ENCODE assay signal across 8 cellular contexts in genomic region chr2:27133195-27133875, GRCh38. TPM values are rescaled to one million over a fixed set of nuclear protein-coding genes. Genes with fewer than 3 reads are reported as not detected.
DNase-seq lines count a peak whose midpoint lies in the region; ATAC-seq, FAIRE-seq and TF ChIP-seq lines count a peak whose summit lies in the region.

No MANE protein-coding gene starts in this region.

- peak; percentile 71 for DNase-seq in activated effector memory CD4-positive, alpha-beta T cell treated with anti-CD3 and anti-CD28 coated beads, Interleukin-2, amount 50 U/mL, for 16 hours
- DNase-seq in activated effector memory CD4-positive, alpha-beta T cell treated with Interleukin-2 at 50 U/mL for 16 hours = no peak
- DNase-seq in keratinocyte (ENCODE audit: low read depth, low spot score) (no peak), NCI-H2227 treated with DMSO at 0.1 percent for 48 hours (lab: John Stamatoyannopoulos, UW) (no peak)

- peak overlapping the region; percentile 83 for H3K27ac Mint-ChIP-seq in activated naive CD8-positive, alpha-beta T cell
- peak overlapping the region; percentile 87 for H3K27ac Mint-ChIP-seq in stimulated activated memory B cell treated with anti-CD40 and anti-IgM and Interleukin-4, amounts not matched to agents 10 μg/mL and 1 μg/mL and 100 μg/mL, for 72 hours

- H2AFZ ChIP-seq in keratinocyte (ENCODE audit: control insufficient read depth, low read length) = no peak overlapping the region

- peak overlapping the region; percentile 95 for H3K4me2 ChIP-seq in keratinocyte (ENCODE audit: control insufficient read depth, extremely low read depth, insufficient read depth, low read depth, low read length)

- H3K36me3 Mint-ChIP-seq in activated naive CD8-positive, alpha-beta T cell = no peaks in the 10 kb centered on the region
- H3K36me3 Mint-ChIP-seq in stimulated activated memory B cell treated with anti-CD40 and anti-IgM and Interleukin-4, amounts not matched to agents 10 μg/mL and 1 μg/mL and 100 μg/mL, for 72 hours = peaks cover 39% of the 10 kb centered on the region

- H3K79me2 ChIP-seq in keratinocyte (ENCODE audit: control insufficient read depth, insufficient read depth, low read length) = peaks cover 20% of the 10 kb centered on the region

- dilution Hi-C loops in keratinocyte (cut with MboI; ENCODE audit: extremely low pct_ligation_motif_present, low sequenced_read_pairs) = no loop called here

- peaks cover 7% of the 10 kb centered on the region for H3K4me1 ChIP-seq in keratinocyte (ENCODE audit: control insufficient read depth, extremely low read depth, insufficient read depth, low read length)

- no peak for FAIRE-seq in keratinocyte (lab: Jason Lieb, UNC)

- H3K27me3 ChIP-seq in keratinocyte (ENCODE audit: control insufficient read depth, extremely low read depth, insufficient read depth, low read length) = no peaks in the 10 kb centered on the region

- H3K4me3 Mint-ChIP-seq in activated naive CD8-positive, alpha-beta T cell = peak overlapping the region; percentile 95
- peak overlapping the region; percentile 89 for H3K4me3 Mint-ChIP-seq in stimulated activated memory B cell treated with anti-CD40 and anti-IgM and Interleukin-4, amounts not matched to agents 10 μg/mL and 1 μg/mL and 100 μg/mL, for 72 hours

- H3K27ac ChIP-seq in keratinocyte (ENCODE audit: control insufficient read depth, insufficient read depth, low read length) = peak overlapping the region; percentile 58

- H3K4me3 ChIP-seq in keratinocyte (ENCODE audit: control insufficient read depth in 2 of 3, extremely low read depth in 1 of 3, insufficient read depth in 2 of 3, low read depth in 1 of 3, low read length in 3 of 3) = peak overlapping the region; percentile 71 to 95 (median 82)

- peaks cover 23% of the 10 kb centered on the region for H3K4me1 Mint-ChIP-seq in activated naive CD8-positive, alpha-beta T cell (ENCODE audit: low read depth)
- H3K4me1 Mint-ChIP-seq in stimulated activated memory B cell treated with anti-CD40 and anti-IgM and Interleukin-4, amounts not matched to agents 10 μg/mL and 1 μg/mL and 100 μg/mL, for 72 hours = peaks cover 20% of the 10 kb centered on the region

- no peaks in the 10 kb centered on the region for H4K20me1 ChIP-seq in keratinocyte (ENCODE audit: control insufficient read depth, extremely low read depth, insufficient read depth, low read length)

- peaks cover 20 to 26% of the 10 kb centered on the region in 2 experiments for H3K36me3 ChIP-seq in keratinocyte (ENCODE audit: control insufficient read depth in 2 of 2, extremely low read depth in 1 of 2, insufficient read depth in 2 of 2, low read length in 2 of 2)

- no peaks in the 10 kb centered on the region for H3K27me3 Mint-ChIP-seq in activated naive CD8-positive, alpha-beta T cell
- no peaks in the 10 kb centered on the region for H3K27me3 Mint-ChIP-seq in stimulated activated memory B cell treated with anti-CD40 and anti-IgM and Interleukin-4, amounts not matched to agents 10 μg/mL and 1 μg/mL and 100 μg/mL, for 72 hours

- H3K9me3 Mint-ChIP-seq in activated naive CD8-positive, alpha-beta T cell (ENCODE audit: low read depth) = no peaks in the 10 kb centered on the region
- no peaks in the 10 kb centered on the region for H3K9me3 Mint-ChIP-seq in stimulated activated memory B cell treated with anti-CD40 and anti-IgM and Interleukin-4, amounts not matched to agents 10 μg/mL and 1 μg/mL and 100 μg/mL, for 72 hours

- no peak for TF ChIP-seq CTCF in keratinocyte (optimal IDR thresholded peaks at IDR 0.05 in 1 of 3, IDR thresholded peaks at IDR 0.05 in 1 of 3, conservative IDR thresholded peaks at IDR 0.05 in 1 of 3; ENCODE audit: extremely low read depth in 1 of 3, insufficient read depth in 2 of 3, low read length in 3 of 3)

- H3K9me1 ChIP-seq in keratinocyte (ENCODE audit: control insufficient read depth, extremely low read depth, insufficient read depth, low read length) = no peaks in the 10 kb centered on the region

- ATAC-seq in stimulated activated memory B cell treated with anti-CD40 and anti-IgM and Interleukin-4, amounts not matched to agents 10 μg/mL and 1 μg/mL and 100 μg/mL, for 72 hours = no peak
- ATAC-seq in GM18873 (IDR thresholded peaks at IDR 0.05; ENCODE audit: low FRiP score, unreplicated experiment) (no peak), HG02610 (IDR thresholded peaks at IDR 0.05; ENCODE audit: unreplicated experiment) (no peak)

- H3K9me3 ChIP-seq in keratinocyte (ENCODE audit: control insufficient read depth, low read depth, low read length) = no peaks in the 10 kb centered on the region

- H3K9ac ChIP-seq in keratinocyte (ENCODE audit: control insufficient read depth, extremely low read depth, insufficient read depth, low read length) = peak overlapping the region; percentile 84

RNA-seq across cellular contexts. Expression of gene PREB, which starts 1.1 kb away (rescaled TPM):
- polyA plus RNA-seq in keratinocyte = 48.7 to 51.0 TPM (median 50.9 TPM) in 3 replicates
- 15.0 TPM for polyA plus RNA-seq in keratinocyte (2011; ENCODE audit: low read depth)
- polyA plus RNA-seq in keratinocyte (2011; cell fraction: cytosol; rRNA removed) = 50.9 and 62.5 TPM in 2 replicates
- 62.1 and 63.6 TPM in 2 replicates for polyA plus RNA-seq in keratinocyte (2011; cell fraction: nucleus; rRNA removed)
- 23.2 and 39.1 TPM in 2 replicates for polyA plus RNA-seq in keratinocyte (2012; ENCODE audit: low replicate concordance)
- polyA minus RNA-seq in keratinocyte = 67.1 to 144 TPM (median 79.9 TPM) in 3 replicates
- 23.0 TPM for polyA minus RNA-seq in keratinocyte (2011; cell fraction: cytosol; rRNA and poly(A)+ RNA removed)
- polyA minus RNA-seq in keratinocyte (2011; cell fraction: nucleus; rRNA and poly(A)+ RNA removed) = 9.2 and 19.2 TPM in 2 replicates

RNA-seq across cellular contexts. Expression of gene PRR30, which starts 5.9 kb away (rescaled TPM):
- polyA plus RNA-seq in keratinocyte = not detected in 3 replicates
- not detected for polyA plus RNA-seq in keratinocyte (2011; ENCODE audit: low read depth)
- polyA plus RNA-seq in keratinocyte (2011; cell fraction: cytosol; rRNA removed) = not detected in 2 replicates
- not detected in 2 replicates for polyA plus RNA-seq in keratinocyte (2011; cell fraction: nucleus; rRNA removed)
- not detected in 2 replicates for polyA plus RNA-seq in keratinocyte (2012; ENCODE audit: low replicate concordance)
- not detected in 3 replicates for polyA minus RNA-seq in keratinocyte
- polyA minus RNA-seq in keratinocyte (2011; cell fraction: cytosol; rRNA and poly(A)+ RNA removed) = not detected
- polyA minus RNA-seq in keratinocyte (2011; cell fraction: nucleus; rRNA and poly(A)+ RNA removed) = not detected in 2 replicates

RNA-seq across cellular contexts. Expression of gene ABHD1, which starts 9.7 kb away (rescaled TPM):
- polyA plus RNA-seq in keratinocyte = not detected in 3 replicates
- not detected for polyA plus RNA-seq in keratinocyte (2011; ENCODE audit: low read depth)
- polyA plus RNA-seq in keratinocyte (2011; cell fraction: cytosol; rRNA removed) = not detected in 2 replicates
- polyA plus RNA-seq in keratinocyte (2011; cell fraction: nucleus; rRNA removed) = not detected in 2 replicates
- polyA plus RNA-seq in keratinocyte (2012; ENCODE audit: low replicate concordance) = 0.08 and 0.09 TPM in 2 replicates
- not detected in 3 replicates for polyA minus RNA-seq in keratinocyte
- polyA minus RNA-seq in keratinocyte (2011; cell fraction: cytosol; rRNA and poly(A)+ RNA removed) = not detected
- polyA minus RNA-seq in keratinocyte (2011; cell fraction: nucleus; rRNA and poly(A)+ RNA removed) = not detected in 2 replicates

RNA-seq across cellular contexts. Expression of gene CGREF1, which starts 14.4 kb away (rescaled TPM):
- polyA plus RNA-seq in keratinocyte = 1.1 to 1.4 TPM (median 1.3 TPM) in 3 replicates
- polyA plus RNA-seq in keratinocyte (2011; ENCODE audit: low read depth) = 0.69 TPM
- polyA plus RNA-seq in keratinocyte (2011; cell fraction: cytosol; rRNA removed) = 1.7 and 2.6 TPM in 2 replicates
- polyA plus RNA-seq in keratinocyte (2011; cell fraction: nucleus; rRNA removed) = 3.2 and 3.3 TPM in 2 replicates
- 0.81 and 1.1 TPM in 2 replicates for polyA plus RNA-seq in keratinocyte (2012; ENCODE audit: low replicate concordance)
- 0.51 to 1.1 TPM (median 0.96 TPM) in 3 replicates for polyA minus RNA-seq in keratinocyte
- polyA minus RNA-seq in keratinocyte (2011; cell fraction: cytosol; rRNA and poly(A)+ RNA removed) = 1.9 TPM
- 1.2 TPM in 1 of 2 replicates, not detected in the other for polyA minus RNA-seq in keratinocyte (2011; cell fraction: nucleus; rRNA and poly(A)+ RNA removed)

RNA-seq across cellular contexts. Expression of gene TCF23, which starts 15.5 kb away (rescaled TPM):
- not detected in 3 replicates for polyA plus RNA-seq in keratinocyte
- polyA plus RNA-seq in keratinocyte (2011; ENCODE audit: low read depth) = not detected
- not detected in 2 replicates for polyA plus RNA-seq in keratinocyte (2011; cell fraction: cytosol; rRNA removed)
- not detected in 2 replicates for polyA plus RNA-seq in keratinocyte (2011; cell fraction: nucleus; rRNA removed)
- not detected in 2 replicates for polyA plus RNA-seq in keratinocyte (2012; ENCODE audit: low replicate concordance)
- not detected in 3 replicates for polyA minus RNA-seq in keratinocyte
- not detected for polyA minus RNA-seq in keratinocyte (2011; cell fraction: cytosol; rRNA and poly(A)+ RNA removed)
- not detected in 2 replicates for polyA minus RNA-seq in keratinocyte (2011; cell fraction: nucleus; rRNA and poly(A)+ RNA removed)
